Comparison of ENCODE assay signal across 9 cellular contexts in genomic region chr12:27142102-27142721, GRCh38. TPM values are rescaled to one million over a fixed set of nuclear protein-coding genes. Genes with fewer than 3 reads are reported as not detected.
DNase-seq lines count a peak whose midpoint lies in the region; ATAC-seq and TF ChIP-seq lines count a peak whose summit lies in the region.
"Had no signal": no experiment of that assay in that cellular context is flagged by ENCODE, and none has a peak within 500 bp of the region (broad histone marks: within the 10 kb centered on the region; RNA-seq: fewer than 3 reads in every experiment).

No MANE protein-coding gene starts in this region.

- H3K4me1 ChIP-seq in thyroid gland = no peaks in the 10 kb centered on the region

- no peaks in the 10 kb centered on the region for H3K27me3 ChIP-seq in thyroid gland

- peaks cover 0 to 4% (median 2%) of the 10 kb centered on the region in 7 donors for H3K9me3 Mint-ChIP-seq in CD14-positive monocyte

- no peak for TF ChIP-seq POLR2A in thyroid gland (IDR thresholded peaks at IDR 0.05)

- H3K27me3 Mint-ChIP-seq in CD14-positive monocyte (ENCODE audit: low read depth in 3 of 3) = no peaks in the 10 kb centered on the region

- intact Hi-C loops in CD14-positive monocyte (cut with micrococcal nuclease) (no loop called here), thyroid gland (cut with DNase I) (no loop called here)

- H3K27ac Mint-ChIP-seq in CD14-positive monocyte = peak overlapping the region in 1 of 7 donors; percentile 54

- H3K4me3 Mint-ChIP-seq in CD14-positive monocyte = no peak overlapping the region

- peaks cover 14% of the 10 kb centered on the region for H3K4me1 Mint-ChIP-seq in CD14-positive monocyte

- no peaks in the 10 kb centered on the region for H3K36me3 ChIP-seq in thyroid gland

- H3K27ac ChIP-seq in thyroid gland = no peak overlapping the region

- H3K4me3 ChIP-seq in epithelial cell of esophagus (ENCODE audit: low read length) (no peak overlapping the region), thyroid gland (replicated peaks in 1 of 3) (no peak overlapping the region)

- whole genome bisulfite sequencing in thyroid gland, 2 donors = 31 to 35% methylated on average over 3 of the region's 3 CpGs

- DNase-seq in CD14-positive monocyte (ENCODE audit: low spot score) (no peak), H4 (ENCODE audit: low spot score) (peak; percentile 76), NCI-H345 (lab: John Stamatoyannopoulos, UW) (peak; percentile 51), epithelial cell of esophagus (ENCODE audit: low read depth) (peak; percentile 84), mucosa of gallbladder (ENCODE audit: low spot score) (peak; percentile 74), thyroid gland (peak; percentile 46 to 49)
- peak; percentile 20 to 39 for DNase-seq in activated CD4-positive, alpha-beta T cell treated with anti-CD3 and anti-CD28 coated beads for 4 hours

- H3K9me3 ChIP-seq in thyroid gland = no peaks in the 10 kb centered on the region

- no peaks in the 10 kb centered on the region for H3K36me3 Mint-ChIP-seq in CD14-positive monocyte

- no peak for ATAC-seq in GM19452 (IDR thresholded peaks at IDR 0.05; ENCODE audit: unreplicated experiment)

- TF ChIP-seq CTCF in CD14-positive monocyte (IDR thresholded peaks at IDR 0.05) (peak; percentile 93), epithelial cell of esophagus (IDR thresholded peaks at IDR 0.05; ENCODE audit: insufficient read depth, low read depth, low read length, missing control alignments) (peak; percentile 96), thyroid gland (IDR thresholded peaks at IDR 0.05) (peak in 5 of 6 experiments; percentile 35 to 82 (median 54))

RNA-seq across cellular contexts. Expression of gene C12orf71, which starts 59.8 kb away (rescaled TPM):
- not detected for polyA plus RNA-seq in CD14-positive monocyte
- total RNA-seq in H4 (2014; rRNA removed; shearing (Covaris generic)) = not detected in 2 replicates
- total RNA-seq in mucosa of gallbladder (not detected), thyroid gland (not detected)
- total RNA-seq: urinary bladder had no signal
- polyA plus RNA-seq: urinary bladder had no signal
